ENCODE assay signal across 29 cellular contexts in the genomic region with DNA sequence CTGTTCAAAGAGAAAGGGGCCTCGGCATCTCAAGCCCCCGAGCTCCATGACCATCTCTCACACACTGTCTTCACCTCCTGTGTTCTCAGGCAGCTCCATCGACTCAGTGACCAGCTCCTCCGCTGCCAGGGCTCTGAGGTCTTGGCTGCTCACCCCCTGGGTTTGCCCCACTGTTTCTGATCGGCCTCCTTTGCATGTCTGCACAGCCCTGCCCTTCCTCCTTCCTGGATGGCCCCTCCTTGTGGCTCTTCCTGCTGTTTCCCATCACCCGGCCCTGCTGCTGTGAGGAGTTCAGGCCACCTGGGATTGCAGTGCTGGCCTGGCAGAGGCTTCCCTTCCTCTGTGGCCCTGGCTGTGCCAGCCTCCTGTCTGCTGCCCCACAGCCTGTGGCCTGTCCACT. TPM values are rescaled to one million over a fixed set of nuclear protein-coding genes. Genes with fewer than 3 reads are reported as not detected.
"Had no signal": no experiment of that assay in that cellular context is flagged by ENCODE, and none has a peak within 500 bp of the region (broad histone marks: within the 10 kb centered on the region; RNA-seq: fewer than 3 reads in every experiment).

No MANE protein-coding gene starts in this region.

- H3K27ac Mint-ChIP-seq: activated B cell treated with CpG ODN at 0.5 μM for 24 hours; activated CD4-positive, alpha-beta T cell treated with anti-CD3 and anti-CD28 coated beads, Interleukin-2, amount 10 ng/mL, durations not matched to agents 24 days and 14 days; activated CD8-positive, alpha-beta memory T cell treated with anti-CD3 and anti-CD28 coated beads, Interleukin-2, amount 10 ng/mL, durations not matched to agents 7 days and 5 days; activated naive CD4-positive, alpha-beta T cell treated with anti-CD3 and anti-CD28 coated beads, Interleukin-2, amount 50 U/mL, for 72 hours; activated naive CD8-positive, alpha-beta T cell treated with anti-CD3 and anti-CD28 coated beads, Interleukin-2, amount 50 U/mL, for 24 hours; activated T-cell treated with anti-CD3 and anti-CD28 coated beads, Interleukin-2, amount 50 U/mL, for 24 hours; T-helper 1 cell treated with Interleukin-12 subunit alpha and Interleukin-12 subunit beta and Interleukin-4 antibody, amounts not matched to agents 30 μg/mL and 1 μg/mL, for 36 hours had no signal

- H3K27me3 ChIP-seq: brain microvascular endothelial cell, Peyer's patch had no signal

- H3K4me3 ChIP-seq: cardiac muscle cell, Peyer's patch had no signal

- ATAC-seq: activated CD8-positive, alpha-beta memory T cell treated with anti-CD3 and anti-CD28 coated beads, Interleukin-2, amount 10 ng/mL, durations not matched to agents 7 days and 5 days; activated naive CD4-positive, alpha-beta T cell treated with anti-CD3 and anti-CD28 coated beads, Interleukin-2, amount 50 U/mL, for 72 hours; activated naive CD8-positive, alpha-beta T cell treated with anti-CD3 and anti-CD28 coated beads, Interleukin-2, amount 50 U/mL, for 24 hours had no signal

- H3K36me3 Mint-ChIP-seq: activated CD8-positive, alpha-beta memory T cell treated with anti-CD3 and anti-CD28 coated beads, Interleukin-2, amount 10 ng/mL, durations not matched to agents 7 days and 5 days; activated naive CD4-positive, alpha-beta T cell treated with anti-CD3 and anti-CD28 coated beads, Interleukin-2, amount 50 U/mL, for 72 hours had no signal

- H3K27ac ChIP-seq: brain microvascular endothelial cell, cardiac muscle cell, KMS-11, Peyer's patch, RWPE1 had no signal

- H3K4me1 ChIP-seq: Peyer's patch had no signal

- H3K4me3 Mint-ChIP-seq: activated B cell treated with CpG ODN at 0.5 μM for 24 hours; activated CD4-positive, alpha-beta T cell treated with anti-CD3 and anti-CD28 coated beads, Interleukin-2, amount 10 ng/mL, durations not matched to agents 24 days and 14 days; activated CD8-positive, alpha-beta memory T cell treated with anti-CD3 and anti-CD28 coated beads, Interleukin-2, amount 10 ng/mL, durations not matched to agents 7 days and 5 days; activated naive CD8-positive, alpha-beta T cell treated with anti-CD3 and anti-CD28 coated beads, Interleukin-2, amount 50 U/mL, for 24 hours; activated T-cell treated with anti-CD3 and anti-CD28 coated beads, Interleukin-2, amount 50 U/mL, for 24 hours; T-helper 1 cell treated with Interleukin-12 subunit alpha and Interleukin-12 subunit beta and Interleukin-4 antibody, amounts not matched to agents 30 μg/mL and 1 μg/mL, for 36 hours had no signal

- H3K27me3 Mint-ChIP-seq: activated B cell treated with CpG ODN at 0.5 μM for 24 hours; activated CD4-positive, alpha-beta T cell treated with anti-CD3 and anti-CD28 coated beads, Interleukin-2, amount 10 ng/mL, durations not matched to agents 24 days and 14 days; activated CD8-positive, alpha-beta memory T cell treated with anti-CD3 and anti-CD28 coated beads, Interleukin-2, amount 10 ng/mL, durations not matched to agents 7 days and 5 days; activated naive CD8-positive, alpha-beta T cell treated with anti-CD3 and anti-CD28 coated beads, Interleukin-2, amount 50 U/mL, for 24 hours; activated T-cell treated with anti-CD3 and anti-CD28 coated beads, Interleukin-2, amount 50 U/mL, for 24 hours had no signal

- H3K36me3 ChIP-seq: brain microvascular endothelial cell, cardiac muscle cell, Peyer's patch had no signal

- H3K9me3 Mint-ChIP-seq: activated T-cell treated with anti-CD3 and anti-CD28 coated beads, Interleukin-2, amount 50 U/mL, for 24 hours had no signal

- H3K4me1 Mint-ChIP-seq: activated B cell treated with CpG ODN at 0.5 μM for 24 hours; activated CD4-positive, alpha-beta T cell treated with anti-CD3 and anti-CD28 coated beads, Interleukin-2, amount 10 ng/mL, durations not matched to agents 24 days and 14 days; activated CD8-positive, alpha-beta memory T cell treated with anti-CD3 and anti-CD28 coated beads, Interleukin-2, amount 10 ng/mL, durations not matched to agents 7 days and 5 days; activated naive CD8-positive, alpha-beta T cell treated with anti-CD3 and anti-CD28 coated beads, Interleukin-2, amount 50 U/mL, for 24 hours had no signal

- H3K9me3 ChIP-seq: Peyer's patch had no signal

- H3K9ac ChIP-seq: KMS-11 had no signal

- DNase-seq: activated B cell treated with CpG ODN at 0.5 μM for 24 hours; activated CD4-positive, alpha-beta T cell treated with anti-CD3 and anti-CD28 coated beads for 1 hour; activated CD4-positive, alpha-beta T cell treated with anti-CD3 and anti-CD28 coated beads, Interleukin-2, amount 10 ng/mL, durations not matched to agents 24 days and 14 days; activated CD4-positive, alpha-beta T cell treated with anti-CD3 and anti-CD28 coated beads, Interleukin-2, amount 50 U/mL, for 48 hours; activated CD8-positive, alpha-beta memory T cell treated with anti-CD3 and anti-CD28 coated beads, Interleukin-2, amount 10 ng/mL, durations not matched to agents 7 days and 5 days; activated effector memory CD4-positive, alpha-beta T cell treated with anti-CD3 and anti-CD28 coated beads, Interleukin-2, amount 50 U/mL, for 16 hours; activated naive CD4-positive, alpha-beta T cell treated with Interleukin-2 at 50 U/mL for 16 hours; activated naive CD8-positive, alpha-beta T cell treated with anti-CD3 and anti-CD28 coated beads, Interleukin-2, amount 50 U/mL, for 24 hours; activated T-cell treated with anti-CD3 and anti-CD28 coated beads, Interleukin-2, amount 50 U/mL, for 24 hours; amniotic stem cell; brain microvascular endothelial cell; MV-4-11; NCI-H1092 treated with DMSO at 0.1 percent for 48 hours; NCI-H1436; NCI-H1694 treated with DMSO at 0.1 percent for 48 hours; NCI-H2029 treated with DMSO at 0.1 percent for 48 hours; NCI-H345; NCI-H510A; NCI-H526 treated with DMSO at 0.1 percent for 48 hours; NCI-H82; Peyer's patch; Right ventricle myocardium superior had no signal

RNA-seq across cellular contexts. Expression of gene PIWIL1, which starts 38.1 kb away (rescaled TPM):
- total RNA-seq: activated B cell treated with CpG ODN at 0.5 μM for 24 hours; activated CD4-positive, alpha-beta T cell treated with anti-CD3 and anti-CD28 coated beads, Interleukin-2, amount 10 ng/mL, durations not matched to agents 24 days and 14 days; activated CD8-positive, alpha-beta memory T cell treated with anti-CD3 and anti-CD28 coated beads, Interleukin-2, amount 10 ng/mL, durations not matched to agents 7 days and 5 days; activated naive CD4-positive, alpha-beta T cell treated with anti-CD3 and anti-CD28 coated beads, Interleukin-2, amount 50 U/mL, for 72 hours; cardiac muscle cell; MCF 10A; Peyer's patch; Right ventricle myocardium superior; SK-MEL-5 had no signal
- polyA plus RNA-seq: cardiac muscle cell had no signal
